1 cellular context compared by ENCODE assay signal in the genomic region with DNA sequence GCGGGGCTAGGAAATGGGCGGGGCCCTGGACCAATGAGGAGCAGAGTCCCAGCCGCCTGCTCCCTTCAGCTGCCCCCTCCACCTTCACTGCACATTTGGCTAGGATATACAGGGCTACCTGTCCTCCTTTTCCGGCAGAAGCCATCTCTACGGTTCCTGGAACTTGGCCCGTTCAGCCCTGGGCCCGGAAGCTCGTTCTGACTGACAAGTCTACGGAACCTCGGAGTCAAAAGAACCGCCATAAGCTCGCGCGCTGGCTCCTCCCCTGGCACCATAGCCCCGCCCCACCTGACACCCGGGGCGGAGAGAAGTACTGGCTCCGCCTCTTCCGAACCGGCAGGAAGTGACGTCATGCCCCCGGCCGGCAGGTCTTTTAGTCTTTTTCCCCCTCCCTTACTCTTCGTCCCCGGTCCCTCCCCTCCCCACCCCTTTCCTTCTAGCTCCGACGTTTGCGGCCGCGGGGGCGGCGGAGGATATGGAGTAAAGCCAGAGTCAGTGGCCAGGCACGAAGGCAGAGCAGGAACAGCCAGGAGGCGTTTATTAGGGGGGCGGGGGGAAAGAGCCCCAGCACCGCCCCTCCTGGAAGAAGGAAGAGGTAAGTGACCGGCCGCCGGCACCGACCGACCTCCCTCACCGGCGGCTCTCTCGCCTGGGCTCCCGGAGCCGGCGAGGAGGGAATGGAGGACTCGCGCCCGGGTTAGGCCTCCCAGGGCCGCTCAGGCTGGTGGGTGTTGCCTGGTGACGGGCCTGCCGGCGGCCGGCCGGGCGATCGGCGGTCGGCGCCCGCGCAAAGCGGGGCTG.
A peak's percentile ranks its signal among the peaks of the same experiment; 100 is the strongest.
TF ChIP-seq lines count a peak whose summit lies in the region.

Gene DEPDC4 (minus strand): TSS at position 278 of the 801 bp plus-strand sequence. CDS start 3 bp downstream, at position 275.
Gene SCYL2 (plus strand): TSS at position 376 of the 801 bp plus-strand sequence. CDS start 15,794 bp downstream, outside the sequence.

TF ChIP-seq in HepG2, 621 proteins besides CTCF, POLR2A, EP300 and RAD21 (continued from another document and continues in another):
- TF ChIP-seq YEATS2 (CRISPR knock-in tag; IDR thresholded peaks at IDR 0.05; ENCODE audit: borderline replicate concordance) (peak; percentile 34; the same call in 1 of the 2 replicates), ZNF331 (CRISPR knock-in tag; IDR thresholded peaks at IDR 0.05) (no peak), ZNF556 (CRISPR knock-in tag; IDR thresholded peaks at IDR 0.05; ENCODE audit: borderline replicate concordance) (peak; percentile 66; the same call in 1 of the 2 replicates), PCBP1 (IDR thresholded peaks at IDR 0.05; ENCODE audit: borderline replicate concordance, low read depth, low read length) (0 out of 2 replicates have a peak, but pooled peaks have one; percentile 88), HDAC6 (IDR thresholded peaks at IDR 0.05; ENCODE audit: low read depth, low read length) (no peak), ELF1 (CRISPR knock-in tag; IDR thresholded peaks at IDR 0.05) (peak; percentile 63), DMAP1 (CRISPR knock-in tag; IDR thresholded peaks at IDR 0.05) (0 out of 2 replicates have a peak, but pooled peaks have one; percentile 31), ZNF883 (CRISPR knock-in tag; IDR thresholded peaks at IDR 0.05; ENCODE audit: not compliant biosample characterization) (peak; percentile 56), ZNF143 (CRISPR knock-in tag; IDR thresholded peaks at IDR 0.05) (no peak), ZNF292 (CRISPR knock-in tag; IDR thresholded peaks at IDR 0.05; ENCODE audit: borderline replicate concordance, low read depth) (no peak), XRCC5 (optimal IDR thresholded peaks at IDR 0.05; ENCODE audit: low read length) (peak; percentile 32), GPBP1L1 (CRISPR knock-in tag; IDR thresholded peaks at IDR 0.05) (no peak), ZNF335 (CRISPR knock-in tag; IDR thresholded peaks at IDR 0.05) (no peak; the same call in 1 of the 2 replicates), ZNF691 (CRISPR knock-in tag; IDR thresholded peaks at IDR 0.05; ENCODE audit: borderline replicate concordance, low read depth) (0 out of 2 replicates have a peak, but pooled peaks have one; percentile 27), ZNF430 (CRISPR knock-in tag; IDR thresholded peaks at IDR 0.05) (peak; percentile 49; the same call in 1 of the 2 replicates), ZNF652 (CRISPR knock-in tag; IDR thresholded peaks at IDR 0.05; ENCODE audit: borderline replicate concordance, low read depth) (no peak), ZBTB38 (CRISPR knock-in tag; IDR thresholded peaks at IDR 0.05) (no peak), ZFP1 (CRISPR knock-in tag; IDR thresholded peaks at IDR 0.05) (no peak), AKAP8 (CRISPR knock-in tag; IDR thresholded peaks at IDR 0.05) (no peak), EED (CRISPR knock-in tag; IDR thresholded peaks at IDR 0.05) (0 out of 2 replicates have a peak, but pooled peaks have one; percentile 20), TCF12 (IDR thresholded peaks at IDR 0.05) (no peak), TCF12 (CRISPR knock-in tag; IDR thresholded peaks at IDR 0.05) (no peak), ZNF414 (CRISPR knock-in tag; IDR thresholded peaks at IDR 0.05) (peak; percentile 72; the same call in 1 of the 2 replicates), GATAD1 (CRISPR knock-in tag; IDR thresholded peaks at IDR 0.05) (no peak; the same call in 1 of the 2 replicates), ZMYM3 (CRISPR knock-in tag; IDR thresholded peaks at IDR 0.05) (no peak), ZNF709 (CRISPR knock-in tag; IDR thresholded peaks at IDR 0.05) (peak; percentile 69; the same call in 1 of the 2 replicates), HNF1A (IDR thresholded peaks at IDR 0.05; ENCODE audit: low read depth) (no peak), HNF1A (CRISPR knock-in tag; IDR thresholded peaks at IDR 0.05; ENCODE audit: borderline replicate concordance) (no peak), SIN3B (IDR thresholded peaks at IDR 0.05; ENCODE audit: low read length) (peak; percentile 84), MAFF (IDR thresholded peaks at IDR 0.05; ENCODE audit: low read depth, low read length) (no peak), CC2D1A (CRISPR knock-in tag; IDR thresholded peaks at IDR 0.05) (no peak), PHF21A (CRISPR knock-in tag; IDR thresholded peaks at IDR 0.05) (0 out of 2 replicates have a peak, but pooled peaks have one; percentile 34), GMEB1 (CRISPR knock-in tag; IDR thresholded peaks at IDR 0.05; ENCODE audit: borderline replicate concordance) (peak; percentile 37; the same call in 1 of the 2 replicates), BRCA1 (CRISPR knock-in tag; IDR thresholded peaks at IDR 0.05) (no peak), ZNF329 (CRISPR knock-in tag; IDR thresholded peaks at IDR 0.05; ENCODE audit: low read depth) (no peak), ZNF296 (CRISPR knock-in tag; conservative IDR thresholded peaks at IDR 0.05) (no peak), ZFP82 (CRISPR knock-in tag; IDR thresholded peaks at IDR 0.05; ENCODE audit: borderline replicate concordance) (peak; percentile 51; the same call in 1 of the 2 replicates), ZNF768 (CRISPR knock-in tag; IDR thresholded peaks at IDR 0.05) (peak; percentile 59; the same call in 1 of the 2 replicates), HOXA3 (CRISPR knock-in tag; IDR thresholded peaks at IDR 0.05) (no peak; the same call in 1 of the 2 replicates), ZKSCAN1 (IDR thresholded peaks at IDR 0.05; ENCODE audit: low read length) (no peak), MED13 (CRISPR knock-in tag; IDR thresholded peaks at IDR 0.05) (no peak), NFE2 (CRISPR knock-in tag; IDR thresholded peaks at IDR 0.05) (no peak), FOXC1 (CRISPR knock-in tag; IDR thresholded peaks at IDR 0.05; ENCODE audit: borderline replicate concordance) (peak; percentile 79; the same call in 1 of the 2 replicates), RBFOX2 (IDR thresholded peaks at IDR 0.05; ENCODE audit: low read depth, low read length) (peak; percentile 76), MED1 (CRISPR knock-in tag; IDR thresholded peaks at IDR 0.05) (no peak; the same call in 1 of the 2 replicates), U2AF1 (optimal IDR thresholded peaks at IDR 0.05; ENCODE audit: low read depth, low read length) (peak; percentile 38)
- TF ChIP-seq, protein P1, sequence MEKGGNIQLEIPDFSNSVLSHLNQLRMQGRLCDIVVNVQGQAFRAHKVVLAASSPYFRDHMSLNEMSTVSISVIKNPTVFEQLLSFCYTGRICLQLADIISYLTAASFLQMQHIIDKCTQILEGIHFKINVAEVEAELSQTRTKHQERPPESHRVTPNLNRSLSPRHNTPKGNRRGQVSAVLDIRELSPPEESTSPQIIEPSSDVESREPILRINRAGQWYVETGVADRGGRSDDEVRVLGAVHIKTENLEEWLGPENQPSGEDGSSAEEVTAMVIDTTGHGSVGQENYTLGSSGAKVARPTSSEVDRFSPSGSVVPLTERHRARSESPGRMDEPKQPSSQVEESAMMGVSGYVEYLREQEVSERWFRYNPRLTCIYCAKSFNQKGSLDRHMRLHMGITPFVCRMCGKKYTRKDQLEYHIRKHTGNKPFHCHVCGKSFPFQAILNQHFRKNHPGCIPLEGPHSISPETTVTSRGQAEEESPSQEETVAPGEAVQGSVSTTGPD (CRISPR knock-in tag; IDR thresholded peaks at IDR 0.05): no peak
- TF ChIP-seq, protein P2, sequence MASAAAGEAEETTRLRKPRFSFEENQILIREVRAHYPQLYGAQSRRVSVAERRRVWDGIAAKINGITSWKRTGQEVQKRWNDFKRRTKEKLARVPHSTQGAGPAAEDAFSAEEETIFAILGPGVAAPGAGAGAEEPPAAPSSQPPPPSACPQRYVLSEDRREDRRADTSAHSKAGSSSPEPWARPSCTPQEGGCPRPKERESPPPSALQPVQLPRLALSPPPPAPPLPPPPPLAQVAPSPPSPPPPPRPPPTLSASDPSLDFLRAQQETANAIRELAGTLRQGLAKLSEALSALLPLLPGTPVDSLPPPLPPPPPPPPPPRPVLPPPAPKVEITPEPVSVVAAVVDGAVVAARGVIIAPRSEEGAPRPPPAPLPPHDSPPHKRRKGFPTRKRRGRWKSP (CRISPR knock-in tag; IDR thresholded peaks at IDR 0.05): peak; percentile 19; the same call in 1 of the 2 replicates
- TF ChIP-seq, protein P3, sequence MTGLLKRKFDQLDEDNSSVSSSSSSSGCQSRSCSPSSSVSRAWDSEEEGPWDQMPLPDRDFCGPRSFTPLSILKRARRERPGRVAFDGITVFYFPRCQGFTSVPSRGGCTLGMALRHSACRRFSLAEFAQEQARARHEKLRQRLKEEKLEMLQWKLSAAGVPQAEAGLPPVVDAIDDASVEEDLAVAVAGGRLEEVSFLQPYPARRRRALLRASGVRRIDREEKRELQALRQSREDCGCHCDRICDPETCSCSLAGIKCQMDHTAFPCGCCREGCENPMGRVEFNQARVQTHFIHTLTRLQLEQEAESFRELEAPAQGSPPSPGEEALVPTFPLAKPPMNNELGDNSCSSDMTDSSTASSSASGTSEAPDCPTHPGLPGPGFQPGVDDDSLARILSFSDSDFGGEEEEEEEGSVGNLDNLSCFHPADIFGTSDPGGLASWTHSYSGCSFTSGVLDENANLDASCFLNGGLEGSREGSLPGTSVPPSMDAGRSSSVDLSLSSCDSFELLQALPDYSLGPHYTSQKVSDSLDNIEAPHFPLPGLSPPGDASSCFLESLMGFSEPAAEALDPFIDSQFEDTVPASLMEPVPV (CRISPR knock-in tag; IDR thresholded peaks at IDR 0.05): no peak
- TF ChIP-seq, protein P4, sequence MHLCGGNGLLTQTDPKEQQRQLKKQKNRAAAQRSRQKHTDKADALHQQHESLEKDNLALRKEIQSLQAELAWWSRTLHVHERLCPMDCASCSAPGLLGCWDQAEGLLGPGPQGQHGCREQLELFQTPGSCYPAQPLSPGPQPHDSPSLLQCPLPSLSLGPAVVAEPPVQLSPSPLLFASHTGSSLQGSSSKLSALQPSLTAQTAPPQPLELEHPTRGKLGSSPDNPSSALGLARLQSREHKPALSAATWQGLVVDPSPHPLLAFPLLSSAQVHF (CRISPR knock-in tag; IDR thresholded peaks at IDR 0.05): 0 out of 2 replicates have a peak, but pooled peaks have one; percentile 38
